Comparison of ENCODE assay signal across 8 cellular contexts in genomic region chr7:23469150-23469960, GRCh38. TPM values are rescaled to one million over a fixed set of nuclear protein-coding genes. Genes with fewer than 3 reads are reported as not detected.
DNase-seq lines count a peak whose midpoint lies in the region; ATAC-seq and FAIRE-seq lines count a peak whose summit lies in the region.

No MANE protein-coding gene starts in this region.

- peaks cover 43% of the 10 kb centered on the region for H3K4me1 Mint-ChIP-seq in activated naive CD4-positive, alpha-beta T cell treated with anti-CD3 and anti-CD28 coated beads, Interleukin-2, amount 10 ng/mL, durations not matched to agents 7 days and 5 days

- intact Hi-C loops in right cardiac atrium (cut with DNase I) = no loop called here

- no peak overlapping the region for H3K27ac ChIP-seq in right cardiac atrium (ENCODE audit: low read length)

- H3K9me3 ChIP-seq in MG63 = no peaks in the 10 kb centered on the region
- H3K9me3 ChIP-seq in right cardiac atrium (ENCODE audit: control insufficient read depth, low read length) = no peaks in the 10 kb centered on the region

- peak overlapping the region; percentile 65 for H3K4me3 ChIP-seq in MG63
- H3K4me3 ChIP-seq in right cardiac atrium (ENCODE audit: low read length) = peak overlapping the region; percentile 25

- H3K36me3 Mint-ChIP-seq in activated naive CD4-positive, alpha-beta T cell treated with anti-CD3 and anti-CD28 coated beads, Interleukin-2, amount 10 ng/mL, durations not matched to agents 7 days and 5 days = peaks cover 4% of the 10 kb centered on the region

- H3K4me3 Mint-ChIP-seq in activated naive CD4-positive, alpha-beta T cell treated with anti-CD3 and anti-CD28 coated beads, Interleukin-2, amount 10 ng/mL, durations not matched to agents 7 days and 5 days = peak overlapping the region; percentile 60

- CTCF ChIA-PET in activated naive CD4-positive, alpha-beta T cell treated with anti-CD3 and anti-CD28 coated beads, Interleukin-2, amount 10 ng/mL, durations not matched to agents 7 days and 5 days (lab: Charles Lee) = interaction anchor here (0.6 to 1.2 kb wide), 2 partner anchors 107 to 112 kb away, joined by 4 read pairs; no protein-coding TSS in a partner anchor

- H3K27me3 ChIP-seq in MG63 (no peaks in the 10 kb centered on the region), right cardiac atrium (ENCODE audit: control insufficient read depth, insufficient read depth) (peaks cover 2% of the 10 kb centered on the region)

- ATAC-seq in right cardiac atrium = peak; percentile 25 to 42

- peaks cover 2% of the 10 kb centered on the region for H3K4me1 ChIP-seq in right cardiac atrium (ENCODE audit: control insufficient read depth, insufficient read depth, low read length)

- 2% methylated on average over 91 of the region's 91 CpGs for WGBS in right cardiac atrium

- peaks cover 88% of the 10 kb centered on the region for H3K27me3 Mint-ChIP-seq in activated naive CD4-positive, alpha-beta T cell treated with anti-CD3 and anti-CD28 coated beads, Interleukin-2, amount 10 ng/mL, durations not matched to agents 7 days and 5 days

- peaks cover 37% of the 10 kb centered on the region for H3K36me3 ChIP-seq in MG63

- H3K9me3 Mint-ChIP-seq in activated naive CD4-positive, alpha-beta T cell treated with anti-CD3 and anti-CD28 coated beads, Interleukin-2, amount 10 ng/mL, durations not matched to agents 7 days and 5 days = no peaks in the 10 kb centered on the region

- peak; percentile 12 for DNase-seq in NCI-H510A (lab: John Stamatoyannopoulos, UW)
- DNase-seq in NCI-H510A treated with DMSO at 0.1 percent for 48 hours (lab: John Stamatoyannopoulos, UW) = no peak
- peak; percentile 27 for DNase-seq in MG63
- DNase-seq in activated naive CD4-positive, alpha-beta T cell treated with anti-CD3 and anti-CD28 coated beads, Interleukin-2, amount 10 ng/mL, durations not matched to agents 7 days and 5 days = peak; percentile 57
- DNase-seq in right cardiac atrium = peak in 1 of 3 donors; percentile 43
- DNase-seq in stimulated activated CD4-positive, alpha-beta T cell treated with anti-CD3 and anti-CD28 coated beads, Interleukin-4, amount 100 ng/mL, for 4 hours = peak; percentile 18 to 26
- no peak for DNase-seq in SHP77 treated with DMSO at 0.1 percent for 48 hours (lab: John Stamatoyannopoulos, UW)
- DNase-seq in HTR-8/SVneo (ENCODE audit: insufficient read length, low spot score) = no peak

- FAIRE-seq in HTR-8/SVneo (lab: Jason Lieb, UNC) = no peak

- H3K27ac Mint-ChIP-seq in activated naive CD4-positive, alpha-beta T cell treated with anti-CD3 and anti-CD28 coated beads, Interleukin-2, amount 10 ng/mL, durations not matched to agents 7 days and 5 days = no peak overlapping the region

RNA-seq across cellular contexts. Expression of gene IGF2BP3, which starts 0.9 kb away (rescaled TPM):
- 51.8 and 80.7 TPM in 2 replicates for total RNA-seq in MG63 (2014; rRNA removed; shearing (Covaris generic); ENCODE audit: low replicate concordance)
- under 1 TPM in 2 of 4 donors, not detected in 2; 0.14 to 0.22 TPM for total RNA-seq in right cardiac atrium
- polyA plus RNA-seq in right cardiac atrium = 0.02 TPM

Comparison
In these comparisons a context has a peak if more than half of its experiments do, and no peak if none do; other contexts are left out.
1. DNase-seq: peak in NCI-H510A (single experiment), MG63 (single experiment), activated naive CD4-positive, alpha-beta T cell treated with anti-CD3 and anti-CD28 coated beads, Interleukin-2, amount 10 ng/mL, durations not matched to agents 7 days and 5 days (single experiment) and stimulated activated CD4-positive, alpha-beta T cell treated with anti-CD3 and anti-CD28 coated beads, Interleukin-4, amount 100 ng/mL, for 4 hours (2 of 2); none in NCI-H510A treated with DMSO at 0.1 percent for 48 hours (single experiment), SHP77 treated with DMSO at 0.1 percent for 48 hours (single experiment) and HTR-8/SVneo (single experiment).
2. RNA of gene IGF2BP3, which starts 0.9 kb away (total RNA-seq): 51.8 to 80.7 TPM in MG63; 0.14 to 0.22 TPM in right cardiac atrium; every median in the first group is over 10 times any median in the second.